In the genomic region with DNA sequence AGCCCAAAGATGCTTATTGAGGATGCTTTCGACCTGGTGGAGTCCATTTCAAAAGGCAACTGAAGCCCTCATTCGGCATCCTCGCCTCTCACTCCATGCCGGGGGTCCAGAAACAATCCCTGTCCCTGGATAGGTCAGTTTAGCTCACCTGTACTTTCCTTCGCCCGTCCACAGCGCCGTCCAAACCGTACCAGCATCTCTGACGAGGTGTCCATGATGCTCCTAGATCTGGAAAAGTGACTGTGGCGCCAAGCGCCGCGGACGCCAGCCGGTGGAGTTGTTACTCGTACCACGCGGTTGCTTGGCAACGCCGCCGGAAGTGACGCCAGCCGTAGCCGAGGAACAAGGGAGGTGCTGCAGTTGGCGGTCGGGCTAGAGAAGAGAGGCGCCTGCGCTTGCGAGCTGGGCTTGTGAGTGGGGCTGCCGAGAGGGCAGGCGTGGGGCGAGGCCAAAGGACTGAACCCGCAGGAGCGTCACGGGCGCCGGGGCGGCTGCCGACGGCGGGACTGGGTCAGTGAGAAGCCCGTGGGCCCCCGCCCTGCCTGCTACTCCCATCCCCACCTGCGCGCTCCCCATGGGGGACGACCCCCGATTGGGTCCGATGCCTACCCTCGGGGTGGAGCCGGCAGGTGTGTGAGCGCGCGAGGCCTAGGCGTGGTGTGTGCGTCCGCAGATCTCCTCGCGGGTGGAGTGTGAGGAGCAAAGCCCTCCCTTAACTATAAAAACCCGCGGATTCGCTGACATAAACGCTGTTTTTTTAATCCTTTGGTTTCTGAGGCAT, we compare ENCODE assay signal across 1 cellular context.
TF ChIP-seq lines count a peak whose summit lies in the region.

A gene with protein sequence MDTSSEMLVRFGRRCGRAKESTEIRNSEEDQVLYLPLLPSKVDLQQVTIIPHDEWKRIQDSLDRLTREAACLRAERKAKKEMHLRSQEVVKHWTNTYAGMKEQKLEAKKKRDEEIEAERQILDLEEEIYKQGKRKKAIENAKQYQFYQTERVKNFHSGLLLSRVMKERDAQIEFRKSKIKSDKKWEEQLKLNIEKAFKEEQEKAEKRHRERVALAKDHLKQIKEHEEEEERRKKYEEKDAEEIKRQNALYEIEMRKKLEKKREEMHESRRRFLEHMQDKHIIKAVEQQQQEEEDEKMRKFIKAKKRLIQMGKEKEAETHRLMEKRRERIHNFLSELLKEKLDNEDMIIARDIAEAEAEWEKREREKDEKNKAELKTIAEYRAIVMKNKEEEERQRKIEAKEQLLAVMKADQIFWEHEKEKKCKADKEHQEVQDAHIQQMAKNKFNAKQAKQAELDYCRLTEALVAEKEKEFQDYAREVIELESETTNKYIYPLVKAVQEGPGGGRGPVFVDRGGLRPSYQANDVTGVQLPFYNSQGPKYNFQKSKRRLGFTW (minus strand): TSS at position 293 of the 781 bp plus-strand sequence. CDS start 78 bp downstream, at position 215.
A gene with protein sequence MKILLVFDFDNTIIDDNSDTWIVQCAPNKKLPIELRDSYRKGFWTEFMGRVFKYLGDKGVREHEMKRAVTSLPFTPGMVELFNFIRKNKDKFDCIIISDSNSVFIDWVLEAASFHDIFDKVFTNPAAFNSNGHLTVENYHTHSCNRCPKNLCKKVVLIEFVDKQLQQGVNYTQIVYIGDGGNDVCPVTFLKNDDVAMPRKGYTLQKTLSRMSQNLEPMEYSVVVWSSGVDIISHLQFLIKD (plus strand): TSS at position 357 of the 781 bp plus-strand sequence. CDS start 6,503 bp downstream, outside the sequence.

TF ChIP-seq in WTC11, 78 proteins besides CTCF, POLR2A, EP300 and RAD21 (continued from another document):
- TF ChIP-seq, protein P1, sequence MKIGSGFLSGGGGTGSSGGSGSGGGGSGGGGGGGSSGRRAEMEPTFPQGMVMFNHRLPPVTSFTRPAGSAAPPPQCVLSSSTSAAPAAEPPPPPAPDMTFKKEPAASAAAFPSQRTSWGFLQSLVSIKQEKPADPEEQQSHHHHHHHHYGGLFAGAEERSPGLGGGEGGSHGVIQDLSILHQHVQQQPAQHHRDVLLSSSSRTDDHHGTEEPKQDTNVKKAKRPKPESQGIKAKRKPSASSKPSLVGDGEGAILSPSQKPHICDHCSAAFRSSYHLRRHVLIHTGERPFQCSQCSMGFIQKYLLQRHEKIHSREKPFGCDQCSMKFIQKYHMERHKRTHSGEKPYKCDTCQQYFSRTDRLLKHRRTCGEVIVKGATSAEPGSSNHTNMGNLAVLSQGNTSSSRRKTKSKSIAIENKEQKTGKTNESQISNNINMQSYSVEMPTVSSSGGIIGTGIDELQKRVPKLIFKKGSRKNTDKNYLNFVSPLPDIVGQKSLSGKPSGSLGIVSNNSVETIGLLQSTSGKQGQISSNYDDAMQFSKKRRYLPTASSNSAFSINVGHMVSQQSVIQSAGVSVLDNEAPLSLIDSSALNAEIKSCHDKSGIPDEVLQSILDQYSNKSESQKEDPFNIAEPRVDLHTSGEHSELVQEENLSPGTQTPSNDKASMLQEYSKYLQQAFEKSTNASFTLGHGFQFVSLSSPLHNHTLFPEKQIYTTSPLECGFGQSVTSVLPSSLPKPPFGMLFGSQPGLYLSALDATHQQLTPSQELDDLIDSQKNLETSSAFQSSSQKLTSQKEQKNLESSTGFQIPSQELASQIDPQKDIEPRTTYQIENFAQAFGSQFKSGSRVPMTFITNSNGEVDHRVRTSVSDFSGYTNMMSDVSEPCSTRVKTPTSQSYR (CRISPR knock-in tag; IDR thresholded peaks at IDR 0.05), result peak; percentile 81; the same call in 1 of the 2 replicates
- TF ChIP-seq GABPB1 (CRISPR knock-in tag; IDR thresholded peaks at IDR 0.05) (peak; percentile 85), ZBTB21 (CRISPR knock-in tag; IDR thresholded peaks at IDR 0.05; ENCODE audit: borderline replicate concordance) (no peak), NFE2L1 (CRISPR knock-in tag; IDR thresholded peaks at IDR 0.05) (0 out of 2 replicates have a peak, but pooled peaks have one; percentile 57), ZNF423 (CRISPR knock-in tag; IDR thresholded peaks at IDR 0.05) (peak; percentile 71), NR1H2 (CRISPR knock-in tag; IDR thresholded peaks at IDR 0.05) (no peak), FOXK1 (CRISPR knock-in tag; IDR thresholded peaks at IDR 0.05) (peak; percentile 89), FOXJ3 (CRISPR knock-in tag; IDR thresholded peaks at IDR 0.05; ENCODE audit: borderline replicate concordance) (no peak), ATF1 (CRISPR knock-in tag; IDR thresholded peaks at IDR 0.05) (no peak), CREM (CRISPR knock-in tag; IDR thresholded peaks at IDR 0.05) (peak; percentile 92), SMAD4 (CRISPR knock-in tag; IDR thresholded peaks at IDR 0.05) (peak; percentile 72; the same call in 1 of the 2 replicates), KAT7 (CRISPR knock-in tag; IDR thresholded peaks at IDR 0.05; ENCODE audit: borderline replicate concordance) (0 out of 2 replicates have a peak, but pooled peaks have one; percentile 38), ZNF219 (CRISPR knock-in tag; IDR thresholded peaks at IDR 0.05; ENCODE audit: borderline replicate concordance) (peak; percentile 86; the same call in 1 of the 2 replicates), ETV6 (CRISPR knock-in tag; IDR thresholded peaks at IDR 0.05) (peak; percentile 88), SP1 (CRISPR knock-in tag; conservative IDR thresholded peaks at IDR 0.05) (no peak; the same call in 1 of the 2 replicates)
- TF ChIP-seq, protein P2, sequence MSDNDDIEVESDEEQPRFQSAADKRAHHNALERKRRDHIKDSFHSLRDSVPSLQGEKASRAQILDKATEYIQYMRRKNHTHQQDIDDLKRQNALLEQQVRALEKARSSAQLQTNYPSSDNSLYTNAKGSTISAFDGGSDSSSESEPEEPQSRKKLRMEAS (CRISPR knock-in tag; IDR thresholded peaks at IDR 0.05), result peak; percentile 91
- TF ChIP-seq, protein P3, sequence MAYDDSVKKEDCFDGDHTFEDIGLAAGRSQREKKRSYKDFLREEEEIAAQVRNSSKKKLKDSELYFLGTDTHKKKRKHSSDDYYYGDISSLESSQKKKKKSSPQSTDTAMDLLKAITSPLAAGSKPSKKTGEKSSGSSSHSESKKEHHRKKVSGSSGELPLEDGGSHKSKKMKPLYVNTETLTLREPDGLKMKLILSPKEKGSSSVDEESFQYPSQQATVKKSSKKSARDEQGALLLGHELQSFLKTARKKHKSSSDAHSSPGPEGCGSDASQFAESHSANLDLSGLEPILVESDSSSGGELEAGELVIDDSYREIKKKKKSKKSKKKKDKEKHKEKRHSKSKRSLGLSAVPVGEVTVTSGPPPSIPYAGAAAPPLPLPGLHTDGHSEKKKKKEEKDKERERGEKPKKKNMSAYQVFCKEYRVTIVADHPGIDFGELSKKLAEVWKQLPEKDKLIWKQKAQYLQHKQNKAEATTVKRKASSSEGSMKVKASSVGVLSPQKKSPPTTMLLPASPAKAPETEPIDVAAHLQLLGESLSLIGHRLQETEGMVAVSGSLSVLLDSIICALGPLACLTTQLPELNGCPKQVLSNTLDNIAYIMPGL (CRISPR knock-in tag; IDR thresholded peaks at IDR 0.05), result 0 out of 2 replicates have a peak, but pooled peaks have one; percentile 51
- TF ChIP-seq, protein P4, sequence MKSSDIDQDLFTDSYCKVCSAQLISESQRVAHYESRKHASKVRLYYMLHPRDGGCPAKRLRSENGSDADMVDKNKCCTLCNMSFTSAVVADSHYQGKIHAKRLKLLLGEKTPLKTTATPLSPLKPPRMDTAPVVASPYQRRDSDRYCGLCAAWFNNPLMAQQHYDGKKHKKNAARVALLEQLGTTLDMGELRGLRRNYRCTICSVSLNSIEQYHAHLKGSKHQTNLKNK (CRISPR knock-in tag; IDR thresholded peaks at IDR 0.05), result no peak
- TF ChIP-seq, protein P5, sequence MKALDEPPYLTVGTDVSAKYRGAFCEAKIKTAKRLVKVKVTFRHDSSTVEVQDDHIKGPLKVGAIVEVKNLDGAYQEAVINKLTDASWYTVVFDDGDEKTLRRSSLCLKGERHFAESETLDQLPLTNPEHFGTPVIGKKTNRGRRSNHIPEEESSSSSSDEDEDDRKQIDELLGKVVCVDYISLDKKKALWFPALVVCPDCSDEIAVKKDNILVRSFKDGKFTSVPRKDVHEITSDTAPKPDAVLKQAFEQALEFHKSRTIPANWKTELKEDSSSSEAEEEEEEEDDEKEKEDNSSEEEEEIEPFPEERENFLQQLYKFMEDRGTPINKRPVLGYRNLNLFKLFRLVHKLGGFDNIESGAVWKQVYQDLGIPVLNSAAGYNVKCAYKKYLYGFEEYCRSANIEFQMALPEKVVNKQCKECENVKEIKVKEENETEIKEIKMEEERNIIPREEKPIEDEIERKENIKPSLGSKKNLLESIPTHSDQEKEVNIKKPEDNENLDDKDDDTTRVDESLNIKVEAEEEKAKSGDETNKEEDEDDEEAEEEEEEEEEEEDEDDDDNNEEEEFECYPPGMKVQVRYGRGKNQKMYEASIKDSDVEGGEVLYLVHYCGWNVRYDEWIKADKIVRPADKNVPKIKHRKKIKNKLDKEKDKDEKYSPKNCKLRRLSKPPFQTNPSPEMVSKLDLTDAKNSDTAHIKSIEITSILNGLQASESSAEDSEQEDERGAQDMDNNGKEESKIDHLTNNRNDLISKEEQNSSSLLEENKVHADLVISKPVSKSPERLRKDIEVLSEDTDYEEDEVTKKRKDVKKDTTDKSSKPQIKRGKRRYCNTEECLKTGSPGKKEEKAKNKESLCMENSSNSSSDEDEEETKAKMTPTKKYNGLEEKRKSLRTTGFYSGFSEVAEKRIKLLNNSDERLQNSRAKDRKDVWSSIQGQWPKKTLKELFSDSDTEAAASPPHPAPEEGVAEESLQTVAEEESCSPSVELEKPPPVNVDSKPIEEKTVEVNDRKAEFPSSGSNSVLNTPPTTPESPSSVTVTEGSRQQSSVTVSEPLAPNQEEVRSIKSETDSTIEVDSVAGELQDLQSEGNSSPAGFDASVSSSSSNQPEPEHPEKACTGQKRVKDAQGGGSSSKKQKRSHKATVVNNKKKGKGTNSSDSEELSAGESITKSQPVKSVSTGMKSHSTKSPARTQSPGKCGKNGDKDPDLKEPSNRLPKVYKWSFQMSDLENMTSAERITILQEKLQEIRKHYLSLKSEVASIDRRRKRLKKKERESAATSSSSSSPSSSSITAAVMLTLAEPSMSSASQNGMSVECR (CRISPR knock-in tag; IDR thresholded peaks at IDR 0.05; ENCODE audit: borderline replicate concordance), result peak; percentile 92; the same call in 1 of the 2 replicates
- TF ChIP-seq, protein P6, sequence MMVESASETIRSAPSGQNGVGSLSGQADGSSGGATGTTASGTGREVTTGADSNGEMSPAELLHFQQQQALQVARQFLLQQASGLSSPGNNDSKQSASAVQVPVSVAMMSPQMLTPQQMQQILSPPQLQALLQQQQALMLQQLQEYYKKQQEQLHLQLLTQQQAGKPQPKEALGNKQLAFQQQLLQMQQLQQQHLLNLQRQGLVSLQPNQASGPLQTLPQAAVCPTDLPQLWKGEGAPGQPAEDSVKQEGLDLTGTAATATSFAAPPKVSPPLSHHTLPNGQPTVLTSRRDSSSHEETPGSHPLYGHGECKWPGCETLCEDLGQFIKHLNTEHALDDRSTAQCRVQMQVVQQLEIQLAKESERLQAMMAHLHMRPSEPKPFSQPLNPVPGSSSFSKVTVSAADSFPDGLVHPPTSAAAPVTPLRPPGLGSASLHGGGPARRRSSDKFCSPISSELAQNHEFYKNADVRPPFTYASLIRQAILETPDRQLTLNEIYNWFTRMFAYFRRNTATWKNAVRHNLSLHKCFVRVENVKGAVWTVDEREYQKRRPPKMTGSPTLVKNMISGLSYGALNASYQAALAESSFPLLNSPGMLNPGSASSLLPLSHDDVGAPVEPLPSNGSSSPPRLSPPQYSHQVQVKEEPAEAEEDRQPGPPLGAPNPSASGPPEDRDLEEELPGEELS (CRISPR knock-in tag; IDR thresholded peaks at IDR 0.05), result peak; percentile 90
- TF ChIP-seq, protein P7, sequence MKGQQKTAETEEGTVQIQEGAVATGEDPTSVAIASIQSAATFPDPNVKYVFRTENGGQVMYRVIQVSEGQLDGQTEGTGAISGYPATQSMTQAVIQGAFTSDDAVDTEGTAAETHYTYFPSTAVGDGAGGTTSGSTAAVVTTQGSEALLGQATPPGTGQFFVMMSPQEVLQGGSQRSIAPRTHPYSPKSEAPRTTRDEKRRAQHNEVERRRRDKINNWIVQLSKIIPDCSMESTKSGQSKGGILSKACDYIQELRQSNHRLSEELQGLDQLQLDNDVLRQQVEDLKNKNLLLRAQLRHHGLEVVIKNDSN (CRISPR knock-in tag; IDR thresholded peaks at IDR 0.05), result peak; percentile 43; the same call in 1 of the 2 replicates
- TF ChIP-seq, protein P8, sequence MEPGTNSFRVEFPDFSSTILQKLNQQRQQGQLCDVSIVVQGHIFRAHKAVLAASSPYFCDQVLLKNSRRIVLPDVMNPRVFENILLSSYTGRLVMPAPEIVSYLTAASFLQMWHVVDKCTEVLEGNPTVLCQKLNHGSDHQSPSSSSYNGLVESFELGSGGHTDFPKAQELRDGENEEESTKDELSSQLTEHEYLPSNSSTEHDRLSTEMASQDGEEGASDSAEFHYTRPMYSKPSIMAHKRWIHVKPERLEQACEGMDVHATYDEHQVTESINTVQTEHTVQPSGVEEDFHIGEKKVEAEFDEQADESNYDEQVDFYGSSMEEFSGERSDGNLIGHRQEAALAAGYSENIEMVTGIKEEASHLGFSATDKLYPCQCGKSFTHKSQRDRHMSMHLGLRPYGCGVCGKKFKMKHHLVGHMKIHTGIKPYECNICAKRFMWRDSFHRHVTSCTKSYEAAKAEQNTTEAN (CRISPR knock-in tag; IDR thresholded peaks at IDR 0.05), result peak; percentile 56; the same call in 1 of the 2 replicates
- TF ChIP-seq, protein P9, sequence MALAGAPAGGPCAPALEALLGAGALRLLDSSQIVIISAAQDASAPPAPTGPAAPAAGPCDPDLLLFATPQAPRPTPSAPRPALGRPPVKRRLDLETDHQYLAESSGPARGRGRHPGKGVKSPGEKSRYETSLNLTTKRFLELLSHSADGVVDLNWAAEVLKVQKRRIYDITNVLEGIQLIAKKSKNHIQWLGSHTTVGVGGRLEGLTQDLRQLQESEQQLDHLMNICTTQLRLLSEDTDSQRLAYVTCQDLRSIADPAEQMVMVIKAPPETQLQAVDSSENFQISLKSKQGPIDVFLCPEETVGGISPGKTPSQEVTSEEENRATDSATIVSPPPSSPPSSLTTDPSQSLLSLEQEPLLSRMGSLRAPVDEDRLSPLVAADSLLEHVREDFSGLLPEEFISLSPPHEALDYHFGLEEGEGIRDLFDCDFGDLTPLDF (CRISPR knock-in tag; IDR thresholded peaks at IDR 0.05), result peak; percentile 38; the same call in 1 of the 2 replicates
TF ChIP-seq in WTC11: peak in this region for 20.
